ENCODE assay signal across 8 cellular contexts in the genomic region with DNA sequence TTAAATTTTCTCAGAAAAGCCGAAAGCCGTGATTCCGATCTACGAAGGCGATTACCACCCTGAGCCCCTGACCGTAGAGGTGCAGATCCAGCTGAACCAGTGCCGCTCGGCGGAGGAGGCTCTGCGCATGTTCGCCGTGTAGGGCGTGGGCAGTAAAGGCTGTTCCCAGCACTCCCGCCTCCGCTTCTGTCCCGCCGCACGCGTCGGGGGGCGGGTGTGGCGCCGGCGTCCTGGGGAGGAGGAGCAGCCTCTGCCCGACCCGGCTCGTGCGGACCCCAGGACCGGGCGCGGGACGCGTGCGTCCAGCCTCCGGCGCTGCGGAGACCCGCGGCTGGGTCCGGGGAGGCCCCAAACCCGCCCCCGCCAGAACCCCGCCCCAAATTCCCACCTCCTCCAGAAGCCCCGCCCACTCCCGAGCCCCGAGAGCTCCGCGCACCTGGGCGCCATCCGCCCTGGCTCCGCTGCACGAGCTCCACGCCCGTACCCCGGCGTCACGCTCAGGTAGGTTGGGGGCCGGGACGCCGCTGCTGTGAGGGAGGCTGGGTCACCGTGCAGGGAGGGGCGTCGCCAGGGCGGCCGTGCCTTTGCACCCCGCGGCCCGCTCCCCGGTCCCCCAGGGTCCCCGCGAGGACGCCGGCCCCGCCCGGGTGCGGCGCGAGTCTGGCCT. TPM values are rescaled to one million over a fixed set of nuclear protein-coding genes. Genes with fewer than 3 reads are reported as not detected.
A peak's percentile ranks its signal among the peaks of the same experiment; 100 is the strongest.
DNase-seq lines count a peak whose midpoint lies in the region; ATAC-seq and TF ChIP-seq lines count a peak whose summit lies in the region.

A gene (plus strand): TSS at position 409 of the 667 bp plus-strand sequence. CDS start 910 bp downstream, outside the sequence.

- H3K27me3 Mint-ChIP-seq in chondrocyte (ENCODE audit: low read depth) = peaks cover 8% of the 10 kb centered on the region

- peaks cover 12% of the 10 kb centered on the region for H3K4me1 Mint-ChIP-seq in chondrocyte (ENCODE audit: low read depth)

- POLR2A ChIA-PET in GM10248 (lab: Yijun Ruan, JAX) = interaction anchor here (0.6 kb wide), 2 partner anchors 38 to 525 kb away, joined by 3 to 4 read pairs; no protein-coding TSS in a partner anchor

- DNase-seq in GM10248 (ENCODE audit: extremely low spot score) (peak; percentile 73), NCI-H1105 (lab: John Stamatoyannopoulos, UW) (peak; percentile 61), chondrocyte (ENCODE audit: low spot score) (no peak), lower leg skin (ENCODE audit: low spot score in 2 of 2) (peak; percentile 52 to 91), GF-D8 (lab: John Stamatoyannopoulos, UW) (no peak)
- peak; percentile 43 to 64 for DNase-seq in activated CD4-positive, alpha-beta T cell treated with anti-CD3 and anti-CD28 coated beads for 24 hours (ENCODE audit: low read depth in 2 of 2)
- DNase-seq in stimulated activated CD4-positive, alpha-beta T cell treated with anti-CD3 and anti-CD28 coated beads, Interleukin-4, amount 100 ng/mL, for 48 hours (ENCODE audit: low read depth in 2 of 2) = peak; percentile 55 to 63

- H3K9me3 Mint-ChIP-seq in chondrocyte (ENCODE audit: low read depth) = no peaks in the 10 kb centered on the region

- TF ChIP-seq CTCF in GM10248 (IDR thresholded peaks at IDR 0.05; ENCODE audit: control extremely low read depth, extremely low read depth, low read depth, missing control alignments) (no peak), chondrocyte (IDR thresholded peaks at IDR 0.05) (no peak), lower leg skin (IDR thresholded peaks at IDR 0.05) (no peak)

- no peak within 1 kb of the TSS for H3K27ac Mint-ChIP-seq in chondrocyte (ENCODE audit: unreplicated experiment)

- intact Hi-C loops in lower leg skin (cut with DNase I; ENCODE audit: low total_unique reads) = no loop called here

- no peak for TF ChIP-seq POLR2A in lower leg skin (IDR thresholded peaks at IDR 0.05)

- peak within 1 kb of the TSS; percentile 75 for H3K4me3 Mint-ChIP-seq in chondrocyte (ENCODE audit: unreplicated experiment)

- H3K36me3 Mint-ChIP-seq in chondrocyte (ENCODE audit: low read depth) = peaks cover 11% of the 10 kb centered on the region

- peak within 1 kb of the TSS; percentile 40 for H3K4me3 ChIP-seq in lower leg skin (ENCODE audit: low read depth, poor library complexity, severe bottlenecking)

- CTCF ChIA-PET in GM10248 (lab: Yijun Ruan, JAX) = interaction anchor here (0.9 to 4.1 kb wide), 2 partner anchors 12 to 14 kb away, joined by 3 to 20 read pairs; no protein-coding TSS in a partner anchor

- ATAC-seq in HG02870 (IDR thresholded peaks at IDR 0.05; ENCODE audit: unreplicated experiment) = no peak

- WGBS in lower leg skin, 2 donors = 0% methylated on average over 25 to 47 of the region's 78 CpGs

RNA-seq across cellular contexts. Expression of the gene that starts here (rescaled TPM):
- total RNA-seq in chondrocyte = 0.22 to 1.0 TPM (median 0.77 TPM) in 3 replicates
- 10 to 100 TPM in 1 of 4 donors, 1 to 10 TPM in 3; 7.4 to 14.9 (median 8.1) TPM for total RNA-seq in lower leg skin

Comparison
In these comparisons a context has a peak if more than half of its experiments do, and no peak if none do; other contexts are left out.
1. DNase-seq: peak in GM10248 (single experiment), NCI-H1105 (single experiment), activated CD4-positive, alpha-beta T cell treated with anti-CD3 and anti-CD28 coated beads for 24 hours (2 of 2), lower leg skin (2 of 2) and stimulated activated CD4-positive, alpha-beta T cell treated with anti-CD3 and anti-CD28 coated beads, Interleukin-4, amount 100 ng/mL, for 48 hours (2 of 2); none in chondrocyte (single experiment) and GF-D8 (single experiment).